In the genomic region with DNA sequence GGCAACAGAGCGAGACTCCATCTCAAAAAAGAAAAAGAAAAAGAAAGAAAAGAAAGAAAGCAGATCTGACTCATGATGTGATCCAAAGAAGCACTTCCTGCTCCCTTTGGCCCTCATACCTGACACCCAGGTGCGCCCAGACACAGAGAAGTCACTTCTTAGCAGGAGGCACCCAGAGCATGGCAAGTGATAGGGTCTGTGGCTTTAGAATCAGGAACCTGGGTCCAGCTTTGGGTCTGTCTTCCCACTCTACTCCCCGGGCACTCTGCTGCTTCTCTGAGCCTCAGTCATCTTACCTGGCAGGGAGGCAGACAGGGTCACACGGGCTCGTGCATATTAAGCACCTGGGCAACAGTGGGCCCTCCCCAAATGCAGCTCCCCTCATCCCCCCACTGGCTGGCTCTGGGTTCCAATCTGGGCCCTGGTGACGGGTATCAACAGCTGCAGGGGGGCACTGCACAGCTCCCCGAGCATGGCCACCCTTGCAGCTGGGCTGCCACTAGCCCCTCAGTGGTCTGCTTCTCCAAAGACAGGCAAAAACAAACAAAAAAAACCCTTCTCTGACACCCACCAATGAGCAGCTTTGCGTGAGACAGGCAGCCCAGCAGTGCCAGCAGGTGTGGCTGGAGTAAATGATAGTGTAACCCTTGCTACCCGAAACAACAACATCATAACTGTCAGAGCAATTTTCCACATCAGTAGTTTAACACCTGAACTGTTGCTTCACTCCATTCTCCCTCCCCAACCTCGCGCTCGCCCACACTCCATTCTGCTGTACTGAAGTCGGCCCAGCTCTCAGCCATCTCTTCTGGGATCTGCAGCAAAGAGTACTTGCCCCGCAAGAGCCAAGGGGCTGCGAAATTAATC, we compare ENCODE assay signal across 10 cellular contexts.
DNase-seq lines count a peak whose midpoint lies in the region; ATAC-seq and TF ChIP-seq lines count a peak whose summit lies in the region.
"Had no signal": no experiment of that assay in that cellular context is flagged by ENCODE, and none has a peak within 500 bp of the region (broad histone marks: within the 10 kb centered on the region; RNA-seq: fewer than 3 reads in every experiment).

No MANE protein-coding gene starts in this region.

- DNase-seq in NCI-H187 treated with DMSO at 0.1 percent for 48 hours (lab: John Stamatoyannopoulos, UW), result peak; percentile 27
- DNase-seq in NCI-H187 (lab: John Stamatoyannopoulos, UW), result no peak
- DNase-seq in NCI-H2107 treated with DMSO at 0.1 percent for 48 hours (lab: John Stamatoyannopoulos, UW; ENCODE audit: unreplicated experiment), result peak; percentile 87
- no peak for DNase-seq in type B pancreatic cell (ENCODE audit: extremely low spot score, unreplicated experiment)
- DNase-seq in stimulated activated CD4-positive, alpha-beta T cell treated with anti-CD3 and anti-CD28 coated beads, Interleukin-2, amount 100 ng/mL, for 24 hours, result no peak
- DNase-seq in glutamatergic neuron, result no peak
- DNase-seq: NCI-H82, spleen had no signal

- no peaks in the 10 kb centered on the region for H3K36me3 Mint-ChIP-seq in type B pancreatic cell
- H3K36me3 Mint-ChIP-seq in glutamatergic neuron (ENCODE audit: unreplicated experiment), result no peaks in the 10 kb centered on the region

- peaks cover 5% of the 10 kb centered on the region for H3K4me1 Mint-ChIP-seq in type B pancreatic cell (ENCODE audit: unreplicated experiment)
- H3K4me1 Mint-ChIP-seq in glutamatergic neuron (ENCODE audit: low read depth, unreplicated experiment), result no peaks in the 10 kb centered on the region

- TF ChIP-seq CTCF in type B pancreatic cell (conservative IDR thresholded peaks at IDR 0.05) (no peak), glutamatergic neuron (IDR thresholded peaks at IDR 0.05; ENCODE audit: partially characterized antibody, unreplicated experiment) (no peak)

- ATAC-seq in HG02970 (IDR thresholded peaks at IDR 0.05; ENCODE audit: low FRiP score, unreplicated experiment), result peak; percentile 49
- no peak for ATAC-seq in GM18505 (IDR thresholded peaks at IDR 0.05; ENCODE audit: unreplicated experiment)

- H3K4me3 Mint-ChIP-seq in type B pancreatic cell, result no peak overlapping the region
- H3K4me3 Mint-ChIP-seq in glutamatergic neuron (ENCODE audit: unreplicated experiment), result no peak overlapping the region

- no peak for TF ChIP-seq POLR2A in GM18505 (IDR thresholded peaks at IDR 0.05; ENCODE audit: borderline replicate concordance, extremely low read depth, insufficient read depth, insufficient read length)

- H3K9me3 Mint-ChIP-seq in type B pancreatic cell (no peaks in the 10 kb centered on the region), glutamatergic neuron (ENCODE audit: unreplicated experiment) (peaks cover 8% of the 10 kb centered on the region)

- H3K27me3 Mint-ChIP-seq in type B pancreatic cell (peaks cover 52% of the 10 kb centered on the region), glutamatergic neuron (ENCODE audit: unreplicated experiment) (peaks cover 6% of the 10 kb centered on the region)

- H3K27ac Mint-ChIP-seq in type B pancreatic cell, result peak overlapping the region; percentile 89
- H3K27ac Mint-ChIP-seq in glutamatergic neuron (ENCODE audit: unreplicated experiment), result no peak overlapping the region

Comparison
In these comparisons a context has a peak if more than half of its experiments do, and no peak if none do; other contexts are left out.
1. DNase-seq: peak in NCI-H187 treated with DMSO at 0.1 percent for 48 hours (single experiment) and NCI-H2107 treated with DMSO at 0.1 percent for 48 hours (single experiment); none in NCI-H187 (0 of 2), type B pancreatic cell (single experiment), stimulated activated CD4-positive, alpha-beta T cell treated with anti-CD3 and anti-CD28 coated beads, Interleukin-2, amount 100 ng/mL, for 24 hours (0 of 2) and glutamatergic neuron (single experiment).